10 cellular contexts compared by ENCODE assay signal in the genomic region with DNA sequence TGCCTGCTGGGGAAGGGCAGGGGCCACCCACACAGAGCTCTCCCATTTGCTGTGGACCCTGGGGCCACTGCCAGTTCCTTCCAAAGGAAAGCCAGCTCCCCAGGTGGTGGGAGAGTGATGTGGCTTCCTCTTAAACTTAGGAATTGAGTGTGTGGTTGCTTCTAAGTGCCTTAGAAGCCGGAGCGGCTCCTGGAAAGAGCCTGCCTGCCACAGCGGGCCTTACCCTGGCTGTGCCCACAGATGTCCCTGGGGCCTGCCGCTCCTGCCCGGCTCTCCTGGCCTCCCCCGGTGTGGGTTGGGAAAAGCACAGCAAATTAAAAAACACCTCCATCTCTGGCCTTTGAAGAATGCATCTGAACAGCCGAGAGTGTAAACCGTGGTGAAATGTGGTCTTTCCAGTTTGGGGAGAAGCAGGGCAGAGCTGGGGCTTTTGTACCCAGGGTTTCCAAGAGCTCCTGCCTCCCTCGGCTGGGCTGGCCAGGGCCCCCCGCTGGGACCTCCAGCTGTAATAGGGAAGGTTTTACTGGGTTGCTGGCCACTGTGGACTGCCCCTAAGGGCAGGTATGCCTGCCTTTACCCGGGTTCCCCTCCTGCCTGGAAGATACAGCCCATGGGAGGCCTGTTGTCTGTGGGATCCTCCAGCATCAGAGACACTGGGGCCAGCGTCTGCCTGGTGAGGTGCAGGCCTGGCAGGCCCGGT. TPM values are rescaled to one million over a fixed set of nuclear protein-coding genes. Genes with fewer than 3 reads are reported as not detected.
DNase-seq lines count a peak whose midpoint lies in the region; ATAC-seq, FAIRE-seq and TF ChIP-seq lines count a peak whose summit lies in the region.
"Had no signal": no experiment of that assay in that cellular context is flagged by ENCODE, and none has a peak within 500 bp of the region (broad histone marks: within the 10 kb centered on the region; RNA-seq: fewer than 3 reads in every experiment).

No MANE protein-coding gene starts in this region.

- no peak for TF ChIP-seq RAD21 in A549 (conservative IDR thresholded peaks at IDR 0.05 in 1 of 2, IDR thresholded peaks at IDR 0.05 in 1 of 2)

- intact Hi-C loops in activated CD4-positive, alpha-beta memory T cell treated with anti-CD3 and anti-CD28 coated beads for 36 hours (cut with micrococcal nuclease): no loop called here

- DNase-seq in A549 (ENCODE audit: low read depth in 1 of 2, low spot score in 1 of 2) (no peak), M059J (ENCODE audit: low read depth) (peak; percentile 62), chondrocyte (ENCODE audit: low spot score) (no peak), nephron progenitor cell (no peak), inferior parietal cortex (ENCODE audit: extremely low spot score) (no peak)
- no peak for DNase-seq in activated CD4-positive, alpha-beta memory T cell treated with anti-CD3 and anti-CD28 coated beads for 36 hours
- DNase-seq: SHP77 treated with DMSO at 0.1 percent for 48 hours had no signal

- peaks cover 5% of the 10 kb centered on the region; the same call in 1 of the 3 replicates for H3K9me3 ChIP-seq in A549

- POLR2A ChIA-PET in A549 (lab: Yijun Ruan, JAX): interaction anchor here (0.6 kb wide), 1 partner anchor 13 kb away, joined by 3 read pairs; no protein-coding TSS in a partner anchor
- POLR2A ChIA-PET in activated CD4-positive, alpha-beta memory T cell treated with anti-CD3 and anti-CD28 coated beads for 36 hours (lab: Charles Lee): no interaction called here

- TF ChIP-seq POLR2A in A549 (IDR thresholded peaks at IDR 0.05; ENCODE audit: low read length): no peak

- H3K4me3 ChIP-seq in A549: no peak overlapping the region
- H3K4me3 ChIP-seq: K562 had no signal

- no peak for FAIRE-seq in A549 (lab: Jason Lieb, UNC)
- FAIRE-seq: K562 had no signal

- CTCF ChIA-PET in A549 (lab: Yijun Ruan, JAX): interaction anchor here (0.7 to 2.7 kb wide), 8 partner anchors 8 to 1620 kb away, joined by 3 to 10 read pairs (median 4); no protein-coding TSS in a partner anchor
- CTCF ChIA-PET in activated CD4-positive, alpha-beta memory T cell treated with anti-CD3 and anti-CD28 coated beads for 36 hours (lab: Charles Lee): no interaction called here

- peak overlapping the region; percentile 74 for H3K27ac Mint-ChIP-seq in chondrocyte (ENCODE audit: unreplicated experiment)
- peak overlapping the region; percentile 58 for H3K27ac Mint-ChIP-seq in nephron progenitor cell
- H3K27ac Mint-ChIP-seq in activated CD4-positive, alpha-beta memory T cell treated with anti-CD3 and anti-CD28 coated beads for 36 hours: no peak overlapping the region

- peaks cover 7% of the 10 kb centered on the region for H3K9me3 Mint-ChIP-seq in chondrocyte (ENCODE audit: low read depth)
- peaks cover 17% of the 10 kb centered on the region for H3K9me3 Mint-ChIP-seq in nephron progenitor cell
- no peaks in the 10 kb centered on the region for H3K9me3 Mint-ChIP-seq in activated CD4-positive, alpha-beta memory T cell treated with anti-CD3 and anti-CD28 coated beads for 36 hours

- TF ChIP-seq CTCF in A549 (IDR thresholded peaks at IDR 0.05) (no peak), chondrocyte (IDR thresholded peaks at IDR 0.05) (no peak), nephron progenitor cell (IDR thresholded peaks at IDR 0.05) (no peak)

- peak overlapping the region; percentile 71 for H3K4me2 ChIP-seq in A549

- peaks cover 7% of the 10 kb centered on the region for H3K36me3 Mint-ChIP-seq in chondrocyte (ENCODE audit: low read depth)
- peaks cover 38% of the 10 kb centered on the region for H3K36me3 Mint-ChIP-seq in nephron progenitor cell (ENCODE audit: low read depth)
- H3K36me3 Mint-ChIP-seq in activated CD4-positive, alpha-beta memory T cell treated with anti-CD3 and anti-CD28 coated beads for 36 hours: no peaks in the 10 kb centered on the region

- H3K4me1 ChIP-seq in A549: peaks cover 62% of the 10 kb centered on the region

- H3K4me1 Mint-ChIP-seq in chondrocyte (ENCODE audit: low read depth) (peaks cover 67% of the 10 kb centered on the region), nephron progenitor cell (peaks cover 67% of the 10 kb centered on the region)
- peaks cover 26% of the 10 kb centered on the region for H3K4me1 Mint-ChIP-seq in activated CD4-positive, alpha-beta memory T cell treated with anti-CD3 and anti-CD28 coated beads for 36 hours (ENCODE audit: low read depth)

- peak overlapping the region; percentile 67 to 83 for H3K27ac ChIP-seq in A549

- peak; percentile 17 to 30; a peak in 4 of 6 replicates for ATAC-seq in A549
- ATAC-seq in GM18907 (IDR thresholded peaks at IDR 0.05; ENCODE audit: unreplicated experiment): no peak
- no peak for ATAC-seq in GM19463 (IDR thresholded peaks at IDR 0.05; ENCODE audit: unreplicated experiment)

- TF ChIP-seq EP300 in A549 (IDR thresholded peaks at IDR 0.05): no peak

- 50% methylated on average over 11 of the region's 13 CpGs for WGBS in A549 (ENCODE audit: missing lambda C conversion rate)

- H3K4me3 Mint-ChIP-seq in chondrocyte (ENCODE audit: unreplicated experiment) (no peak overlapping the region), nephron progenitor cell (no peak overlapping the region)
- H3K4me3 Mint-ChIP-seq in activated CD4-positive, alpha-beta memory T cell treated with anti-CD3 and anti-CD28 coated beads for 36 hours: no peak overlapping the region

- no peaks in the 10 kb centered on the region for H3K27me3 Mint-ChIP-seq in chondrocyte (ENCODE audit: low read depth)
- H3K27me3 Mint-ChIP-seq in nephron progenitor cell (ENCODE audit: low read depth, poor library complexity): peaks cover 7% of the 10 kb centered on the region
- no peaks in the 10 kb centered on the region for H3K27me3 Mint-ChIP-seq in activated CD4-positive, alpha-beta memory T cell treated with anti-CD3 and anti-CD28 coated beads for 36 hours

TF ChIP-seq in A549, 52 proteins besides CTCF, POLR2A, EP300 and RAD21:
- TF ChIP-seq FOSB (CRISPR knock-in tag; IDR thresholded peaks at IDR 0.05) (no peak), GATA3 (IDR thresholded peaks at IDR 0.05; ENCODE audit: borderline replicate concordance) (no peak), EHF (CRISPR knock-in tag; IDR thresholded peaks at IDR 0.05) (no peak), HOXA7 (CRISPR knock-in tag; IDR thresholded peaks at IDR 0.05) (no peak), JUNB (IDR thresholded peaks at IDR 0.05) (no peak), KDM5A (IDR thresholded peaks at IDR 0.05) (no peak), FOXS1 (CRISPR knock-in tag; IDR thresholded peaks at IDR 0.05) (no peak)
- TF ChIP-seq, protein P1, sequence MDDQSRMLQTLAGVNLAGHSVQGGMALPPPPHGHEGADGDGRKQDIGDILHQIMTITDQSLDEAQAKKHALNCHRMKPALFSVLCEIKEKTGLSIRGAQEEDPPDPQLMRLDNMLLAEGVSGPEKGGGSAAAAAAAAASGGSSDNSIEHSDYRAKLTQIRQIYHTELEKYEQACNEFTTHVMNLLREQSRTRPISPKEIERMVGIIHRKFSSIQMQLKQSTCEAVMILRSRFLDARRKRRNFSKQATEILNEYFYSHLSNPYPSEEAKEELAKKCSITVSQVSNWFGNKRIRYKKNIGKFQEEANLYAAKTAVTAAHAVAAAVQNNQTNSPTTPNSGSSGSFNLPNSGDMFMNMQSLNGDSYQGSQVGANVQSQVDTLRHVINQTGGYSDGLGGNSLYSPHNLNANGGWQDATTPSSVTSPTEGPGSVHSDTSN (IDR thresholded peaks at IDR 0.05): no peak
- TF ChIP-seq, protein P2, sequence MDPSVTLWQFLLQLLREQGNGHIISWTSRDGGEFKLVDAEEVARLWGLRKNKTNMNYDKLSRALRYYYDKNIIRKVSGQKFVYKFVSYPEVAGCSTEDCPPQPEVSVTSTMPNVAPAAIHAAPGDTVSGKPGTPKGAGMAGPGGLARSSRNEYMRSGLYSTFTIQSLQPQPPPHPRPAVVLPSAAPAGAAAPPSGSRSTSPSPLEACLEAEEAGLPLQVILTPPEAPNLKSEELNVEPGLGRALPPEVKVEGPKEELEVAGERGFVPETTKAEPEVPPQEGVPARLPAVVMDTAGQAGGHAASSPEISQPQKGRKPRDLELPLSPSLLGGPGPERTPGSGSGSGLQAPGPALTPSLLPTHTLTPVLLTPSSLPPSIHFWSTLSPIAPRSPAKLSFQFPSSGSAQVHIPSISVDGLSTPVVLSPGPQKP (IDR thresholded peaks at IDR 0.05; ENCODE audit: low read depth, low read length): no peak

RNA-seq across cellular contexts. Expression of a gene that starts 30.2 kb away (rescaled TPM):
- polyA plus RNA-seq in A549 (2011; rRNA removed): 10.9 and 15.9 TPM in 2 replicates
- 23.6 and 30.4 TPM in 2 replicates for polyA plus RNA-seq in A549 (2012; cell fraction: cytosol; rRNA removed)
- 58.4 and 70.6 TPM in 2 replicates for polyA plus RNA-seq in A549 (2012; cell fraction: nucleus; rRNA removed)
- 29.5 to 34.6 TPM (median 32.3 TPM) in 3 replicates for polyA plus RNA-seq in A549 (2017; fragmentation: RNase III; extraction: RNeasy Plus Mini Kit Qiagen cat#74134 plus additional on column Dnase treatment)
- 24.8 and 32.0 TPM in 2 replicates for polyA minus RNA-seq in A549 (2011; rRNA and poly(A)+ RNA removed)
- total RNA-seq in M059J (2014; rRNA removed; shearing (Covaris generic)): 10.1 and 19.7 TPM in 2 replicates
- total RNA-seq in chondrocyte: 38.7 to 61.0 TPM (median 47.2 TPM) in 3 replicates
- 1 to 10 TPM; 6.1 to 7.6 TPM for total RNA-seq in activated CD4-positive, alpha-beta memory T cell treated with anti-CD3 and anti-CD28 coated beads for 36 hours

Comparison
In these comparisons a context has a peak if more than half of its experiments do, and no peak if none do; other contexts are left out.
1. ATAC-seq: peak in A549 (2 of 2); none in GM18907 (single experiment) and GM19463 (single experiment).